Comparison of ENCODE assay signal across 16 cellular contexts in genomic region chr16:4097826-4098240, GRCh38. TPM values are rescaled to one million over a fixed set of nuclear protein-coding genes. Genes with fewer than 3 reads are reported as not detected.
DNase-seq lines count a peak whose midpoint lies in the region; ATAC-seq, FAIRE-seq and TF ChIP-seq lines count a peak whose summit lies in the region.
"Had no signal": no experiment of that assay in that cellular context is flagged by ENCODE, and none has a peak within 500 bp of the region (broad histone marks: within the 10 kb centered on the region; RNA-seq: fewer than 3 reads in every experiment).

No MANE protein-coding gene starts in this region.

- in situ Hi-C loops in gastrocnemius medialis (cut with MboI; ENCODE audit: low sequenced_read_pairs in 4 of 4) = no loop called here

- DNase-seq in H4 (ENCODE audit: low spot score) (peak; percentile 47), amniotic epithelial cell (ENCODE audit: low read depth) (peak; percentile 87), fibroblast of villous mesenchyme (ENCODE audit: low read depth) (peak; percentile 94), gastrocnemius medialis (no peak), T-helper 9 cell (no peak), T1000 (lab: John Stamatoyannopoulos, UW) (no peak), D721Med (ENCODE audit: insufficient read length, low spot score) (no peak)
- DNase-seq: activated CD4-positive, alpha-beta T cell treated with anti-CD3 and anti-CD28 coated beads, Interleukin-2, amount 10 ng/mL, durations not matched to agents 24 days and 14 days; activated naive CD4-positive, alpha-beta T cell; BE2C; erythroblast; NCI-H1048; NCI-H2081 treated with DMSO at 0.1 percent for 48 hours; NCI-H526; retina had no signal

- intact Hi-C loops in gastrocnemius medialis (cut with DNase I; ENCODE audit: low total_unique reads) = no loop called here

- no peak for FAIRE-seq in D721Med (lab: Jason Lieb, UNC)
- FAIRE-seq: islet of Langerhans had no signal

- H3K4me3 ChIP-seq in fibroblast of villous mesenchyme (ENCODE audit: low read depth, low read length) (no peak overlapping the region), gastrocnemius medialis (no peak overlapping the region)

- no peak for TF ChIP-seq POLR2A in gastrocnemius medialis (IDR thresholded peaks at IDR 0.05)

- peaks cover 48 to 58% of the 10 kb centered on the region in 2 donors for H3K4me1 ChIP-seq in gastrocnemius medialis

- H3K27me3 ChIP-seq in gastrocnemius medialis = no peaks in the 10 kb centered on the region
- H3K27me3 ChIP-seq: BE2C had no signal

- H3K9me3 ChIP-seq in gastrocnemius medialis = no peaks in the 10 kb centered on the region
- H3K9me3 ChIP-seq: BE2C had no signal

- no peak for ATAC-seq in gastrocnemius medialis

- H3K36me3 ChIP-seq in gastrocnemius medialis = no peaks in the 10 kb centered on the region

- TF ChIP-seq CTCF in fibroblast of villous mesenchyme (IDR thresholded peaks at IDR 0.05; ENCODE audit: insufficient read depth, low read depth, low read length) (no peak), gastrocnemius medialis (IDR thresholded peaks at IDR 0.05 in 4 of 5, conservative IDR thresholded peaks at IDR 0.05 in 1 of 5) (no peak), D721Med (IDR thresholded peaks at IDR 0.05; ENCODE audit: insufficient read depth, missing control alignments) (no peak)

- peak overlapping the region; percentile 35 to 93 (median 60) for H3K27ac ChIP-seq in gastrocnemius medialis

RNA-seq across cellular contexts. Expression of gene ADCY9, which starts 18.4 kb away (rescaled TPM):
- total RNA-seq in H4 (2014; rRNA removed; shearing (Covaris generic)) = 3.9 and 5.1 TPM in 2 replicates
- total RNA-seq in fibroblast of villous mesenchyme = 38.0 and 44.1 TPM in 2 replicates
- total RNA-seq in gastrocnemius medialis = 100 to 1,000 TPM in 3 of 4 donors, 10 to 100 TPM in 1; 84.9 to 223 (median 163) TPM

Comparison
In these comparisons a context has a peak if more than half of its experiments do, and no peak if none do; other contexts are left out.
1. DNase-seq: peak in H4 (single experiment), amniotic epithelial cell (single experiment) and fibroblast of villous mesenchyme (single experiment); none in gastrocnemius medialis (0 of 2), T-helper 9 cell (single experiment), T1000 (single experiment) and D721Med (single experiment).